8 cellular contexts compared by ENCODE assay signal in the genomic region with DNA sequence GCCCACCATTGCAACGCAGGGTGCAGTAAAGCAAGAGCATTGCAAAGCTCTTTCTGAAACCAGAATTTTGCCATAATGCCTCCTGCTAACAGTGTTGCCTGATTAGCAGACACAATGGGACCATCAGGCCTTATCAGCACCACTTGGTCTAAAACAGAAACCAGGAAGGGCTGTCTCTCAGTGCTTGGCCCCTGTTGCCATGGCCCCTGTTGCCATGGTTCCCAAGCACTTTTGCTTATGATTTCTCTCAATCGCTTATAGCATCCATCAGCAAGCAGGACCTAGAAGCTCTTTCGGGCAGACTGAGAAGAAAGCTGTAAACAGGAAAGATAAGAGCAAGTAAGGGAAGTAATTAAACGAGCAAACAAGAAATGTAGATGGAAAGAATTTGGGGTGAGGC. TPM values are rescaled to one million over a fixed set of nuclear protein-coding genes. Genes with fewer than 3 reads are reported as not detected.
DNase-seq lines count a peak whose midpoint lies in the region; ATAC-seq lines count a peak whose summit lies in the region.

No MANE protein-coding gene starts in this region.

- no peaks in the 10 kb centered on the region for H3K9me3 ChIP-seq in effector memory CD4-positive, alpha-beta T cell (ENCODE audit: control insufficient read depth, low read length)

- ATAC-seq in Right ventricle myocardium superior (ENCODE audit: poor library complexity) (peak; percentile 59), HG03280 (IDR thresholded peaks at IDR 0.05; ENCODE audit: unreplicated experiment) (peak; percentile 92)

- peak; percentile 69 for DNase-seq in Right ventricle myocardium superior
- no peak for DNase-seq in cardiac septum (ENCODE audit: low spot score)
- peak; percentile 75 for DNase-seq in T-helper 22 cell (ENCODE audit: low read depth)
- DNase-seq in effector memory CD4-positive, alpha-beta T cell: peak; percentile 66 to 77 (median 71)
- DNase-seq in stimulated activated CD4-positive, alpha-beta T cell treated with anti-CD3 and anti-CD28 coated beads, Interleukin-4, amount 100 ng/mL, for 1 hour: peak; percentile 39
- DNase-seq in LoVo (ENCODE audit: low spot score): no peak
- DNase-seq in T1000 (lab: John Stamatoyannopoulos, UW): no peak

- H3K4me1 ChIP-seq in effector memory CD4-positive, alpha-beta T cell (ENCODE audit: control insufficient read depth, insufficient read depth, low read length, poor library complexity, severe bottlenecking): peaks cover 9% of the 10 kb centered on the region

- H3K36me3 ChIP-seq in effector memory CD4-positive, alpha-beta T cell (ENCODE audit: control insufficient read depth, insufficient read depth, low read length): no peaks in the 10 kb centered on the region

- H3K4me3 ChIP-seq in effector memory CD4-positive, alpha-beta T cell (ENCODE audit: insufficient read depth, low read depth, low read length, poor library complexity, severe bottlenecking): no peak overlapping the region

- peak overlapping the region; percentile 76 for H3K27ac ChIP-seq in effector memory CD4-positive, alpha-beta T cell (ENCODE audit: insufficient read depth, low read length, poor library complexity, severe bottlenecking)

- H3K27me3 ChIP-seq in effector memory CD4-positive, alpha-beta T cell (replicated peaks; ENCODE audit: control insufficient read depth, insufficient read depth, low read length, poor library complexity, severe bottlenecking): no peaks in the 10 kb centered on the region

- intact Hi-C loops in Right ventricle myocardium superior (cut with DNase I) (no loop called here), cardiac septum (cut with DNase I) (no loop called here)

RNA-seq across cellular contexts. Expression of a gene that starts 36.8 kb away (rescaled TPM):
- total RNA-seq in Right ventricle myocardium superior: 2.4 TPM
- total RNA-seq in cardiac septum: 6.3 TPM

Comparison
In these comparisons a context has a peak if more than half of its experiments do, and no peak if none do; other contexts are left out.
1. DNase-seq: peak in Right ventricle myocardium superior (single experiment), T-helper 22 cell (single experiment), effector memory CD4-positive, alpha-beta T cell (3 of 3) and stimulated activated CD4-positive, alpha-beta T cell treated with anti-CD3 and anti-CD28 coated beads, Interleukin-4, amount 100 ng/mL, for 1 hour (single experiment); none in cardiac septum (single experiment), LoVo (single experiment) and T1000 (single experiment).